In genomic region chr4:70901984-70902576, GRCh38 we compare ENCODE assay signal across 8 cellular contexts. TPM values are rescaled to one million over a fixed set of nuclear protein-coding genes. Genes with fewer than 3 reads are reported as not detected.
DNase-seq lines count a peak whose midpoint lies in the region; ATAC-seq lines count a peak whose summit lies in the region.

Gene MOB1B, plus strand, starts transcription at chr4:70902369. Its CDS starts 168 bp downstream, at chr4:70902537.

- peaks cover 6% of the 10 kb centered on the region for H3K36me3 ChIP-seq in endocrine pancreas (ENCODE audit: control insufficient read depth, insufficient read depth, low read length)

- H3K9me3 ChIP-seq in endocrine pancreas (ENCODE audit: control insufficient read depth, low read length): no peaks in the 10 kb centered on the region

- DNase-seq in CMK (ENCODE audit: low read depth) (peak; percentile 85), NOMO-1 treated with DMSO at 0.1 percent for 48 hours (lab: John Stamatoyannopoulos, UW; ENCODE audit: unreplicated experiment) (peak; percentile 65), mesenteric fat pad (ENCODE audit: low spot score) (peak; percentile 94)
- DNase-seq in activated CD8-positive, alpha-beta memory T cell treated with anti-CD3 and anti-CD28 coated beads for 48 hours (ENCODE audit: low read depth in 2 of 3, low spot score in 2 of 3): peak; percentile 56 to 63 (median 57)
- DNase-seq in stimulated activated CD8-positive, alpha-beta memory T cell treated with anti-CD3 and anti-CD28 coated beads, Interleukin-15, amount 100 ng/mL, for 24 hours (ENCODE audit: low read depth): peak; percentile 53

- peak within 1 kb of the TSS; percentile 97 for H3K4me3 ChIP-seq in endocrine pancreas (ENCODE audit: control insufficient read depth, insufficient read depth, low read length)

- H3K4me1 ChIP-seq in endocrine pancreas (ENCODE audit: control insufficient read depth, insufficient read depth, low read length): peaks cover 4% of the 10 kb centered on the region

- ATAC-seq in GM19438 (IDR thresholded peaks at IDR 0.05; ENCODE audit: low read depth, unreplicated experiment) (peak; percentile 83), HG03575 (IDR thresholded peaks at IDR 0.05; ENCODE audit: extremely low read depth, insufficient number of reproducible peaks, low FRiP score, unreplicated experiment) (peak; percentile 38)

- H3K27me3 ChIP-seq in endocrine pancreas (ENCODE audit: control insufficient read depth, insufficient read depth, low read length): no peaks in the 10 kb centered on the region

- H3K9ac ChIP-seq in endocrine pancreas (ENCODE audit: control insufficient read depth, insufficient read depth, low read length): peak within 1 kb of the TSS; percentile 100

RNA-seq across cellular contexts. Expression of gene MOB1B, which starts in this region (rescaled TPM):
- 20.3 TPM for total RNA-seq in mesenteric fat pad

Comparison
In these comparisons a context has a peak if more than half of its experiments do, and no peak if none do; other contexts are left out.
1. Peak in every context shown above with its lines: DNase-seq, ATAC-seq and H3K4me3 ChIP-seq.